In genomic region chr5:106331415-106331814, GRCh38 we compare ENCODE assay signal across 16 cellular contexts.
DNase-seq lines count a peak whose midpoint lies in the region; ATAC-seq and TF ChIP-seq lines count a peak whose summit lies in the region.
"Had no signal": no experiment of that assay in that cellular context is flagged by ENCODE, and none has a peak within 500 bp of the region (broad histone marks: within the 10 kb centered on the region; RNA-seq: fewer than 3 reads in every experiment).

No MANE protein-coding gene starts in this region.

- no peak overlapping the region for H3K4me3 Mint-ChIP-seq in HFFc6
- H3K4me3 Mint-ChIP-seq in activated CD8-positive, alpha-beta memory T cell treated with anti-CD3 and anti-CD28 coated beads, Interleukin-2, amount 10 ng/mL, durations not matched to agents 7 days and 5 days = no peak overlapping the region
- H3K4me3 Mint-ChIP-seq: activated CD4-positive, alpha-beta memory T cell treated with anti-CD3 and anti-CD28 coated beads, Interleukin-2, amount 10 ng/mL, durations not matched to agents 7 days and 5 days; activated naive CD8-positive, alpha-beta T cell treated with anti-CD3 and anti-CD28 coated beads, Interleukin-2, amount 50 U/mL, for 24 hours; natural killer cell had no signal

- no peaks in the 10 kb centered on the region for H3K27me3 ChIP-seq in kidney epithelial cell (ENCODE audit: control insufficient read depth, insufficient read depth, low read length)

- in situ Hi-C loops in astrocyte of the spinal cord (cut with HindIII; ENCODE audit: low sequenced_read_pairs) = no loop called here

- DNase-seq in AG08395 (ENCODE audit: low spot score) (peak; percentile 68), HFFc6 (peak; percentile 12), astrocyte of the spinal cord (ENCODE audit: low read depth, low spot score) (peak; percentile 94), kidney epithelial cell (ENCODE audit: low read depth) (peak; percentile 7), COLO668 (lab: John Stamatoyannopoulos, UW; ENCODE audit: unreplicated experiment) (no peak), HK-2 (ENCODE audit: unreplicated experiment) (no peak)
- no peak for DNase-seq in activated CD8-positive, alpha-beta memory T cell treated with anti-CD3 and anti-CD28 coated beads, Interleukin-2, amount 10 ng/mL, durations not matched to agents 7 days and 5 days
- DNase-seq: activated CD4-positive, alpha-beta memory T cell treated with anti-CD3 and anti-CD28 coated beads, Interleukin-2, amount 10 ng/mL, durations not matched to agents 7 days and 5 days; activated naive CD8-positive, alpha-beta T cell treated with anti-CD3 and anti-CD28 coated beads, Interleukin-2, amount 50 U/mL, for 24 hours; natural killer cell; NCI-H1105; NCI-H748 treated with DMSO at 0.1 percent for 48 hours; stimulated activated naive CD4-positive, alpha-beta T cell treated with Interleukin-2 at 50 U/mL for 16 hours had no signal

- no peaks in the 10 kb centered on the region for H3K36me3 ChIP-seq in kidney epithelial cell (ENCODE audit: control insufficient read depth, insufficient read depth, low read length)
- H3K36me3 ChIP-seq: prostate gland had no signal

- no peak overlapping the region for H3K4me3 ChIP-seq in astrocyte of the spinal cord (ENCODE audit: low read depth, low read length)
- no peak overlapping the region for H3K4me3 ChIP-seq in kidney epithelial cell (ENCODE audit: low read depth, low read length)
- H3K4me3 ChIP-seq: lung, prostate gland had no signal

- no peaks in the 10 kb centered on the region for H3K4me1 Mint-ChIP-seq in HFFc6 (ENCODE audit: low read depth)
- H3K4me1 Mint-ChIP-seq in activated CD8-positive, alpha-beta memory T cell treated with anti-CD3 and anti-CD28 coated beads, Interleukin-2, amount 10 ng/mL, durations not matched to agents 7 days and 5 days = no peaks in the 10 kb centered on the region
- H3K4me1 Mint-ChIP-seq: activated CD4-positive, alpha-beta memory T cell treated with anti-CD3 and anti-CD28 coated beads, Interleukin-2, amount 10 ng/mL, durations not matched to agents 7 days and 5 days; activated naive CD8-positive, alpha-beta T cell treated with anti-CD3 and anti-CD28 coated beads, Interleukin-2, amount 50 U/mL, for 24 hours; natural killer cell had no signal

- peaks cover 43% of the 10 kb centered on the region for H3K9me3 Mint-ChIP-seq in HFFc6
- peaks cover 3% of the 10 kb centered on the region for H3K9me3 Mint-ChIP-seq in activated CD8-positive, alpha-beta memory T cell treated with anti-CD3 and anti-CD28 coated beads, Interleukin-2, amount 10 ng/mL, durations not matched to agents 7 days and 5 days (ENCODE audit: low read depth)

- CTCF ChIA-PET in activated CD8-positive, alpha-beta memory T cell treated with anti-CD3 and anti-CD28 coated beads, Interleukin-2, amount 10 ng/mL, durations not matched to agents 7 days and 5 days (lab: Charles Lee) = no interaction called here

- no peak for TF ChIP-seq CTCF in HFFc6 (IDR thresholded peaks at IDR 0.05)
- TF ChIP-seq CTCF in astrocyte of the spinal cord (IDR thresholded peaks at IDR 0.05; ENCODE audit: low read depth, low read length) = no peak
- TF ChIP-seq CTCF in kidney epithelial cell (IDR thresholded peaks at IDR 0.05; ENCODE audit: insufficient read depth, low read length, poor library complexity, severe bottlenecking) = no peak

- no peaks in the 10 kb centered on the region for H3K36me3 Mint-ChIP-seq in HFFc6 (ENCODE audit: low read depth)
- no peaks in the 10 kb centered on the region for H3K36me3 Mint-ChIP-seq in activated CD8-positive, alpha-beta memory T cell treated with anti-CD3 and anti-CD28 coated beads, Interleukin-2, amount 10 ng/mL, durations not matched to agents 7 days and 5 days
- H3K36me3 Mint-ChIP-seq: natural killer cell had no signal

- no peaks in the 10 kb centered on the region for H3K27me3 Mint-ChIP-seq in HFFc6 (ENCODE audit: insufficient read depth)
- H3K27me3 Mint-ChIP-seq in activated CD8-positive, alpha-beta memory T cell treated with anti-CD3 and anti-CD28 coated beads, Interleukin-2, amount 10 ng/mL, durations not matched to agents 7 days and 5 days = no peaks in the 10 kb centered on the region
- H3K27me3 Mint-ChIP-seq: activated CD4-positive, alpha-beta memory T cell treated with anti-CD3 and anti-CD28 coated beads, Interleukin-2, amount 10 ng/mL, durations not matched to agents 7 days and 5 days; activated naive CD8-positive, alpha-beta T cell treated with anti-CD3 and anti-CD28 coated beads, Interleukin-2, amount 50 U/mL, for 24 hours had no signal

- H3K27ac Mint-ChIP-seq in HFFc6 = no peak overlapping the region
- H3K27ac Mint-ChIP-seq in activated CD8-positive, alpha-beta memory T cell treated with anti-CD3 and anti-CD28 coated beads, Interleukin-2, amount 10 ng/mL, durations not matched to agents 7 days and 5 days = no peak overlapping the region
- H3K27ac Mint-ChIP-seq: activated CD4-positive, alpha-beta memory T cell treated with anti-CD3 and anti-CD28 coated beads, Interleukin-2, amount 10 ng/mL, durations not matched to agents 7 days and 5 days; activated naive CD8-positive, alpha-beta T cell treated with anti-CD3 and anti-CD28 coated beads, Interleukin-2, amount 50 U/mL, for 24 hours; natural killer cell had no signal

- ATAC-seq in GM21360 (IDR thresholded peaks at IDR 0.05; ENCODE audit: unreplicated experiment) = no peak
- no peak for ATAC-seq in activated CD8-positive, alpha-beta memory T cell treated with anti-CD3 and anti-CD28 coated beads, Interleukin-2, amount 10 ng/mL, durations not matched to agents 7 days and 5 days
- ATAC-seq: activated naive CD8-positive, alpha-beta T cell treated with anti-CD3 and anti-CD28 coated beads, Interleukin-2, amount 50 U/mL, for 24 hours; natural killer cell had no signal

Comparison
In these comparisons a context has a peak if more than half of its experiments do, and no peak if none do; other contexts are left out.
1. DNase-seq: peak in AG08395 (single experiment), HFFc6 (single experiment), astrocyte of the spinal cord (single experiment) and kidney epithelial cell (single experiment); none in activated CD8-positive, alpha-beta memory T cell treated with anti-CD3 and anti-CD28 coated beads, Interleukin-2, amount 10 ng/mL, durations not matched to agents 7 days and 5 days (single experiment), COLO668 (single experiment) and HK-2 (single experiment).